Comparison of ENCODE assay signal across 15 cellular contexts in the genomic region with DNA sequence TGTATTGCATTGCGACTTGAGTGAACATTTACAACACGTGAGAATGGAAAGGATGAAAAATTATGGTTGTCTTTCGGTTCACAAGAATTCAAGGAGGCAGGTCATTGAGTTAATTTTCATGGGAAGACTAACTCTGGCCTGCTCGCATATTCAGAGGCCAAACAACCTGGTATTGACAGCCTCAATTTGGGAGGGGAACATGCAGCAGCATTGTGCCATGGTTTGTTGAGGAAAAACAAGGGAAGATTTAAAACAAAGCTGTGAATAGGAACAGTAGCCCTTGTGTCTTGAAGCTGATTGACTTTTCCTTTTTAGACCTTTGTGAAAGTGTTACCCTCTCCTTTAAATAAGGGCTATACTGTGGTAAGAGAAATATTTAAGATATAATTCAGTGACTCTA. TPM values are rescaled to one million over a fixed set of nuclear protein-coding genes. Genes with fewer than 3 reads are reported as not detected.
"Had no signal": no experiment of that assay in that cellular context is flagged by ENCODE, and none has a peak within 500 bp of the region (broad histone marks: within the 10 kb centered on the region; RNA-seq: fewer than 3 reads in every experiment).

No MANE protein-coding gene starts in this region.

- H3K4me3 ChIP-seq: left lung, thyroid gland had no signal

- H3K4me1 ChIP-seq: foreskin keratinocyte, left lung had no signal

- DNase-seq: activated CD4-positive, alpha-beta memory T cell treated with anti-CD3 and anti-CD28 coated beads, Interleukin-2, amount 10 ng/mL, durations not matched to agents 7 days and 5 days; activated CD4-positive, alpha-beta T cell treated with anti-CD3 and anti-CD28 coated beads for 36 hours; activated CD8-positive, alpha-beta memory T cell treated with anti-CD3 and anti-CD28 coated beads, Interleukin-2, amount 10 ng/mL, durations not matched to agents 7 days and 5 days; activated naive CD4-positive, alpha-beta T cell treated with Interleukin-2 at 50 U/mL for 16 hours; activated T-cell treated with anti-CD3 and anti-CD28 coated beads, Interleukin-2, amount 50 U/mL, for 1 hour; cortex of kidney; effector memory CD4-positive, alpha-beta T cell; foreskin keratinocyte; kidney; left lung; stimulated activated CD4-positive, alpha-beta T cell treated with anti-CD3 and anti-CD28 coated beads, Interleukin-4, amount 100 ng/mL, for 4 hours; thyroid gland; WERI-Rb-1 had no signal

- H3K36me3 ChIP-seq: left lung, thyroid gland, WERI-Rb-1 had no signal

- H3K27ac ChIP-seq: foreskin keratinocyte, left lung, thyroid gland, WERI-Rb-1 had no signal

- H3K9me3 ChIP-seq: left lung, thyroid gland had no signal

- H3K27me3 ChIP-seq: foreskin keratinocyte, left lung, thyroid gland had no signal

RNA-seq across cellular contexts. Expression of gene FAT4, which starts 31.9 kb away (rescaled TPM):
- total RNA-seq: activated CD4-positive, alpha-beta memory T cell treated with anti-CD3 and anti-CD28 coated beads, Interleukin-2, amount 10 ng/mL, durations not matched to agents 7 days and 5 days; activated CD4-positive, alpha-beta T cell treated with anti-CD3 and anti-CD28 coated beads for 36 hours; activated CD8-positive, alpha-beta memory T cell treated with anti-CD3 and anti-CD28 coated beads, Interleukin-2, amount 10 ng/mL, durations not matched to agents 7 days and 5 days; activated T-helper 2 cell treated with anti-CD3 and anti-CD28 coated beads, Interferon-gamma antibody, Interleukin-2, Interleukin-4, amounts not matched to agents 10 μg/mL and 5 μg/mL and 100 μg/mL, durations not matched to agents 14 hours and 24 hours and 36 hours; T-helper 2 cell treated with Interferon-gamma antibody and Interleukin-4, amounts not matched to agents 100 ng/mL and 5 ng/mL, for 36 hours had no signal
